In the genomic region with DNA sequence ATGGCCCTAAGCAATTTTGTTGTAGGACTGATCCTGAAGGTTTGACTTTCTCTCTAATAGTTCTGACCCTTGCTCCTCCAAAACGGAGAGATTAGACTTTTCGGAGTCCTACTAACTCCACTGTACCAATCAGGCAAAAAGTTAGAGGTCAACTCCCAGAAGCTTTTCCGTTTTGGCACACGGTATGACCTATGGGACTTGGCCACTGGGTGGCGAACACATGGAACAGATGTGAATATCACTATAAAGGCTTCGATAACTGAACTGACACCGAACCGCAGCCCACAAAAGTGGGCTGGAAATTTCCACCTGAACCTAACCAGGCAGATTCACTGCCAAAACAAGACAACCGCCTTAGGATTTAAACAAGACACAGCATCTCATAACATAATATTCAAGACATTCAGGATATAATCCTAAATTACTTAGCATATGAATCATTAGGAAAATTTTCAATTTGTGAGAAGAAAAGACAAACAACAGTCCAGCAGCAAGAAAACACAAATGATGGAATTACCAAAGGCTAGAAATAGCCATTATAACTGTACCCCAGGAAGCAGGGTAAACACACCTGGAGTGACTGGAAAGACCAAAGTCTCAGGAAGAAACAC, we compare ENCODE assay signal across 13 cellular contexts. TPM values are rescaled to one million over a fixed set of nuclear protein-coding genes. Genes with fewer than 3 reads are reported as not detected.
A peak's percentile ranks its signal among the peaks of the same experiment; 100 is the strongest.
DNase-seq lines count a peak whose midpoint lies in the region; ATAC-seq, FAIRE-seq and TF ChIP-seq lines count a peak whose summit lies in the region.
"Had no signal": no experiment of that assay in that cellular context is flagged by ENCODE, and none has a peak within 500 bp of the region (broad histone marks: within the 10 kb centered on the region; RNA-seq: fewer than 3 reads in every experiment).

No MANE protein-coding gene starts in this region.

- no peaks in the 10 kb centered on the region for H3K4me1 Mint-ChIP-seq in astrocyte (ENCODE audit: low read depth, unreplicated experiment)

- no peaks in the 10 kb centered on the region for H4K20me1 ChIP-seq in astrocyte (ENCODE audit: insufficient read depth, low read length)
- H4K20me1 ChIP-seq in keratinocyte (ENCODE audit: control insufficient read depth, extremely low read depth, insufficient read depth, low read length): no peaks in the 10 kb centered on the region

- intact Hi-C loops in aorta (cut with DNase I): no loop called here

- no peak for ATAC-seq in omental fat pad (ENCODE audit: low FRiP score)
- no peak for ATAC-seq in aorta (ENCODE audit: low FRiP score)

- dilution Hi-C loops in keratinocyte (cut with MboI; ENCODE audit: extremely low pct_ligation_motif_present, low sequenced_read_pairs): no loop called here

- H3K27me3 Mint-ChIP-seq in astrocyte (ENCODE audit: low read depth, unreplicated experiment): no peaks in the 10 kb centered on the region

- no peak overlapping the region for H3K4me3 ChIP-seq in BJ (ENCODE audit: low read depth, low read length)
- no peak overlapping the region for H3K4me3 ChIP-seq in astrocyte (ENCODE audit: insufficient read depth, low read depth, low read length)
- no peak overlapping the region for H3K4me3 ChIP-seq in keratinocyte (ENCODE audit: control insufficient read depth in 2 of 3, extremely low read depth in 1 of 3, insufficient read depth in 2 of 3, low read depth in 1 of 3, low read length in 3 of 3)
- H3K4me3 ChIP-seq in aorta (ENCODE audit: low read length in 2 of 2): no peak overlapping the region
- H3K4me3 ChIP-seq: spleen had no signal

- DNase-seq in BJ (ENCODE audit: low read depth) (no peak), HEK293T (ENCODE audit: extremely low spot score) (peak; percentile 60), astrocyte (ENCODE audit: low read depth) (no peak), keratinocyte (ENCODE audit: low read depth, low spot score) (no peak), omental fat pad (ENCODE audit: low spot score) (no peak), aorta (no peak), T-helper 9 cell (no peak), NCI-H226 (no peak)
- DNase-seq: activated CD8-positive, alpha-beta memory T cell treated with anti-CD3 and anti-CD28 coated beads, Interleukin-2, amount 50 U/mL, for 48 hours; effector CD4-positive, alpha-beta T cell; NCI-H1694 treated with DMSO at 0.1 percent for 48 hours; spleen; stimulated activated naive CD4-positive, alpha-beta T cell had no signal

- WGBS in aorta, 2 donors: 79 to 82% methylated on average over 9 of the region's 9 CpGs

- FAIRE-seq in astrocyte (lab: Jason Lieb, UNC): no peak
- FAIRE-seq in keratinocyte (lab: Jason Lieb, UNC): no peak

- POLR2A ChIA-PET in BJ (lab: Charles Lee): no interaction called here
- POLR2A ChIA-PET in HEK293T (lab: Yijun Ruan, JAX): no interaction called here

- no peak overlapping the region for H3K9ac ChIP-seq in astrocyte (ENCODE audit: low read length)
- H3K9ac ChIP-seq in keratinocyte (ENCODE audit: control insufficient read depth, extremely low read depth, insufficient read depth, low read length): no peak overlapping the region

- H3K79me2 ChIP-seq in astrocyte (ENCODE audit: insufficient read depth, low read length) (no peaks in the 10 kb centered on the region), keratinocyte (ENCODE audit: control insufficient read depth, insufficient read depth, low read length) (no peaks in the 10 kb centered on the region)

- CTCF ChIA-PET in BJ (lab: Yijun Ruan, JAX): no interaction called here
- CTCF ChIA-PET in HEK293T (lab: Yijun Ruan, JAX): no interaction called here

- H3K9me1 ChIP-seq in keratinocyte (ENCODE audit: control insufficient read depth, extremely low read depth, insufficient read depth, low read length): no peaks in the 10 kb centered on the region

- H3K36me3 Mint-ChIP-seq in astrocyte (ENCODE audit: low read depth, unreplicated experiment): peaks cover 10% of the 10 kb centered on the region

- H3K4me1 ChIP-seq in astrocyte (ENCODE audit: insufficient read depth, low read length): no peaks in the 10 kb centered on the region
- no peaks in the 10 kb centered on the region for H3K4me1 ChIP-seq in keratinocyte (ENCODE audit: control insufficient read depth, extremely low read depth, insufficient read depth, low read length)
- no peaks in the 10 kb centered on the region for H3K4me1 ChIP-seq in aorta (ENCODE audit: control insufficient read depth in 1 of 2, insufficient read depth in 2 of 2, low read length in 2 of 2)
- H3K4me1 ChIP-seq: spleen had no signal

- H3K4me3 Mint-ChIP-seq in astrocyte (ENCODE audit: unreplicated experiment): no peak overlapping the region

- H3K27ac ChIP-seq in astrocyte (ENCODE audit: low read depth, low read length): no peak overlapping the region
- no peak overlapping the region for H3K27ac ChIP-seq in keratinocyte (ENCODE audit: control insufficient read depth, insufficient read depth, low read length)
- no peak overlapping the region for H3K27ac ChIP-seq in aorta (ENCODE audit: low read depth in 1 of 2, low read length in 2 of 2)
- H3K27ac ChIP-seq: spleen had no signal

- H3K4me2 ChIP-seq in astrocyte (ENCODE audit: low read length): no peak overlapping the region
- no peak overlapping the region for H3K4me2 ChIP-seq in keratinocyte (ENCODE audit: control insufficient read depth, extremely low read depth, insufficient read depth, low read depth, low read length)

- H3K9me3 ChIP-seq in astrocyte (ENCODE audit: insufficient read depth, low read depth, low read length) (no peaks in the 10 kb centered on the region), keratinocyte (ENCODE audit: control insufficient read depth, low read depth, low read length) (no peaks in the 10 kb centered on the region), aorta (ENCODE audit: control insufficient read depth, low read length) (no peaks in the 10 kb centered on the region)

- H3K27ac Mint-ChIP-seq in astrocyte (ENCODE audit: unreplicated experiment): no peak overlapping the region

- H2AFZ ChIP-seq in astrocyte (ENCODE audit: low read depth, low read length): no peak overlapping the region
- no peak overlapping the region for H2AFZ ChIP-seq in keratinocyte (ENCODE audit: control insufficient read depth, low read length)

- peaks cover 8% of the 10 kb centered on the region for H3K9me3 Mint-ChIP-seq in astrocyte (ENCODE audit: unreplicated experiment)

- H3K36me3 ChIP-seq in BJ (ENCODE audit: control insufficient read depth, insufficient read depth, low read length) (no peaks in the 10 kb centered on the region), astrocyte (ENCODE audit: insufficient read depth, low read length) (peaks cover 6% of the 10 kb centered on the region), keratinocyte (ENCODE audit: control insufficient read depth in 2 of 2, extremely low read depth in 1 of 2, insufficient read depth in 2 of 2, low read length in 2 of 2) (peaks cover 0 to 2% of the 10 kb centered on the region in 2 experiments), aorta (ENCODE audit: control insufficient read depth in 1 of 2, insufficient read depth in 2 of 2, low read length in 1 of 2) (peaks cover 1 to 7% of the 10 kb centered on the region in 2 donors)

- TF ChIP-seq CTCF in BJ (IDR thresholded peaks at IDR 0.05; ENCODE audit: insufficient read depth, low read depth, low read length): peak; percentile 45
- TF ChIP-seq CTCF in astrocyte (IDR thresholded peaks at IDR 0.05; ENCODE audit: insufficient read depth, low read depth, low read length): peak; percentile 25
- TF ChIP-seq CTCF in keratinocyte (optimal IDR thresholded peaks at IDR 0.05 in 1 of 3, IDR thresholded peaks at IDR 0.05 in 1 of 3, conservative IDR thresholded peaks at IDR 0.05 in 1 of 3; ENCODE audit: extremely low read depth in 1 of 3, insufficient read depth in 2 of 3, low read length in 3 of 3): peak; percentile 32 to 49 (median 39)
- TF ChIP-seq CTCF in omental fat pad (IDR thresholded peaks at IDR 0.05): no peak

- no peaks in the 10 kb centered on the region for H3K27me3 ChIP-seq in BJ (ENCODE audit: control insufficient read depth, insufficient read depth, low read length)
- H3K27me3 ChIP-seq in astrocyte (ENCODE audit: insufficient read depth, low read length): no peaks in the 10 kb centered on the region
- H3K27me3 ChIP-seq in keratinocyte (ENCODE audit: control insufficient read depth, extremely low read depth, insufficient read depth, low read length): no peaks in the 10 kb centered on the region
- H3K27me3 ChIP-seq in aorta (ENCODE audit: control insufficient read depth in 1 of 2, insufficient read depth in 2 of 2, low read length in 1 of 2): no peaks in the 10 kb centered on the region
- H3K27me3 ChIP-seq: spleen had no signal

TF ChIP-seq in HEK293T, 16 proteins besides CTCF, POLR2A, EP300 and RAD21 (continues in another document):
- TF ChIP-seq FOXM1 (IDR thresholded peaks at IDR 0.05; ENCODE audit: borderline replicate concordance): no peak
- TF ChIP-seq BHLHE40 (IDR thresholded peaks at IDR 0.05; ENCODE audit: borderline replicate concordance): no peak
- TF ChIP-seq ELF4 (IDR thresholded peaks at IDR 0.05): no peak
- TF ChIP-seq HDGF (IDR thresholded peaks at IDR 0.05; ENCODE audit: borderline replicate concordance): no peak

RNA-seq across cellular contexts. Expression of a gene that starts 12.2 kb away (rescaled TPM):
- polyA plus RNA-seq in BJ (2011; rRNA removed) (34.7 and 43.8 TPM in 2 replicates), keratinocyte (42.1 to 58.5 TPM (median 56.7 TPM) in 3 replicates), aorta (10 to 100 TPM; 26.8 to 64.1 TPM)
- 26.7 and 36.4 TPM in 2 replicates for polyA minus RNA-seq in BJ (2011; rRNA and poly(A)+ RNA removed)
- total RNA-seq in astrocyte (28.1 and 31.8 TPM in 2 replicates), omental fat pad (10 to 100 TPM; 32.6 to 47.3 (median 46.2) TPM), aorta (10 to 100 TPM; 50.8 to 54.6 TPM)
- 31.9 TPM for polyA plus RNA-seq in keratinocyte (2011; ENCODE audit: low read depth)
- 26.1 and 36.2 TPM in 2 replicates for polyA plus RNA-seq in keratinocyte (2011; cell fraction: cytosol; rRNA removed)
- 73.1 and 76.1 TPM in 2 replicates for polyA plus RNA-seq in keratinocyte (2011; cell fraction: nucleus; rRNA removed)
- 37.5 and 50.5 TPM in 2 replicates for polyA plus RNA-seq in keratinocyte (2012; ENCODE audit: low replicate concordance)
- 9.5 to 36.7 TPM (median 31.8 TPM) in 3 replicates for polyA minus RNA-seq in keratinocyte
- 34.1 TPM for polyA minus RNA-seq in keratinocyte (2011; cell fraction: cytosol; rRNA and poly(A)+ RNA removed)
- 37.0 and 54.1 TPM in 2 replicates for polyA minus RNA-seq in keratinocyte (2011; cell fraction: nucleus; rRNA and poly(A)+ RNA removed)

RNA-seq across cellular contexts. Expression of a gene that starts 59.9 kb away (rescaled TPM):
- polyA plus RNA-seq in BJ (2011; rRNA removed): 3.1 and 4.6 TPM in 2 replicates
- 4.2 and 4.4 TPM in 2 replicates for polyA minus RNA-seq in BJ (2011; rRNA and poly(A)+ RNA removed)
- 15.7 and 16.3 TPM in 2 replicates for total RNA-seq in astrocyte
- polyA plus RNA-seq in keratinocyte: 2.8 to 3.9 TPM (median 3.0 TPM) in 3 replicates
- 11.3 TPM for polyA plus RNA-seq in keratinocyte (2011; ENCODE audit: low read depth)
- 1.9 and 2.8 TPM in 2 replicates for polyA plus RNA-seq in keratinocyte (2011; cell fraction: cytosol; rRNA removed)
- 3.7 and 5.9 TPM in 2 replicates for polyA plus RNA-seq in keratinocyte (2011; cell fraction: nucleus; rRNA removed)
- 4.2 and 4.4 TPM in 2 replicates for polyA plus RNA-seq in keratinocyte (2012; ENCODE audit: low replicate concordance)
- 1.7 to 5.3 TPM (median 2.0 TPM) in 3 replicates for polyA minus RNA-seq in keratinocyte
- polyA minus RNA-seq in keratinocyte (2011; cell fraction: cytosol; rRNA and poly(A)+ RNA removed): 3.3 TPM
- 3.8 and 5.0 TPM in 2 replicates for polyA minus RNA-seq in keratinocyte (2011; cell fraction: nucleus; rRNA and poly(A)+ RNA removed)
- 10 to 100 TPM; 11.4 to 20.5 (median 15.3) TPM for total RNA-seq in omental fat pad
- 10 to 100 TPM; 12.8 to 20.6 TPM for total RNA-seq in aorta
- 10 to 100 TPM in 1 of 2 donors, 1 to 10 TPM in 1; 2.8 to 13.6 TPM for polyA plus RNA-seq in aorta

Comparison
In these comparisons a context has a peak if more than half of its experiments do, and no peak if none do; other contexts are left out.
1. CTCF ChIP-seq: peak in BJ (single experiment), astrocyte (single experiment) and keratinocyte (3 of 3); none in omental fat pad (0 of 3).